ENCODE assay signal across 8 cellular contexts in the genomic region with DNA sequence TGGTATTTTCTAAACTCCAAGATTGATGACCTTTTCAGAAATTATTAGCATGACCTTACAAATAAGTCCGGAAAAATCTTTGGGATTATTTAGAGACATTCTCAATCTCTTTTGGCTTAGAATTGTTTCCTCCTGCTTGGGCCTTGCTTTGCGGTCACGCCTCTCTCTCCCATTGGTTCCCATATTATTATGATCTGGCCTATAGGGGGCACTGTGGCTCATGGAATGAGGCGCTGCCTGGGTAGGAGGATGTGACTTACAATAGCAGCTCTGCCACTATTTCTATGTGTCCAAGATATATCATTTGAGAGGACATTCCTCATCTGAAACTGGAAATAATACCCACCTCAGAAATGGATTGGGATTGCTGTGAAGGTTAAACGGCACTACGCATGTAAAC.
DNase-seq lines count a peak whose midpoint lies in the region; ATAC-seq, FAIRE-seq and TF ChIP-seq lines count a peak whose summit lies in the region.

No MANE protein-coding gene starts in this region.

- no peak for FAIRE-seq in frontal cortex (lab: Jason Lieb, UNC)

- DNase-seq in NCI-H1694 (lab: John Stamatoyannopoulos, UW) = peak; percentile 1
- no peak for DNase-seq in NCI-H1694 treated with DMSO at 0.1 percent for 48 hours (lab: John Stamatoyannopoulos, UW)
- DNase-seq in HCEC 1CT = peak; percentile 24
- peak; percentile 69 for DNase-seq in NCI-H69 (lab: John Stamatoyannopoulos, UW)
- no peak for DNase-seq in epithelial cell of proximal tubule (ENCODE audit: low read depth)
- DNase-seq in stimulated activated naive CD8-positive, alpha-beta T cell treated with anti-CD3 and anti-CD28 coated beads, Interleukin-15, Interleukin-2, amounts not matched to agents 100 U/mL and 50 U/mL, for 24 hours = peak; percentile 15
- DNase-seq in frontal cortex (ENCODE audit: low spot score in 2 of 2) = no peak

- H3K4me3 ChIP-seq in epithelial cell of proximal tubule (ENCODE audit: low read depth, low read length) = no peak overlapping the region

- peak; percentile 55 for TF ChIP-seq CTCF in epithelial cell of proximal tubule (conservative IDR thresholded peaks at IDR 0.05; ENCODE audit: low read depth, low read length)

- ATAC-seq in stimulated activated naive CD8-positive, alpha-beta T cell treated with anti-CD3 and anti-CD28 coated beads, Interleukin-15, Interleukin-2, amounts not matched to agents 100 U/mL and 50 U/mL, for 24 hours = no peak
- ATAC-seq in GM21576 (IDR thresholded peaks at IDR 0.05; ENCODE audit: unreplicated experiment) = no peak

Comparison
In these comparisons a context has a peak if more than half of its experiments do, and no peak if none do; other contexts are left out.
1. DNase-seq: peak in NCI-H1694 (single experiment), HCEC 1CT (single experiment), NCI-H69 (single experiment) and stimulated activated naive CD8-positive, alpha-beta T cell treated with anti-CD3 and anti-CD28 coated beads, Interleukin-15, Interleukin-2, amounts not matched to agents 100 U/mL and 50 U/mL, for 24 hours (single experiment); none in NCI-H1694 treated with DMSO at 0.1 percent for 48 hours (single experiment), epithelial cell of proximal tubule (single experiment) and frontal cortex (0 of 2).